Comparison of ENCODE assay signal across 8 cellular contexts in the genomic region with DNA sequence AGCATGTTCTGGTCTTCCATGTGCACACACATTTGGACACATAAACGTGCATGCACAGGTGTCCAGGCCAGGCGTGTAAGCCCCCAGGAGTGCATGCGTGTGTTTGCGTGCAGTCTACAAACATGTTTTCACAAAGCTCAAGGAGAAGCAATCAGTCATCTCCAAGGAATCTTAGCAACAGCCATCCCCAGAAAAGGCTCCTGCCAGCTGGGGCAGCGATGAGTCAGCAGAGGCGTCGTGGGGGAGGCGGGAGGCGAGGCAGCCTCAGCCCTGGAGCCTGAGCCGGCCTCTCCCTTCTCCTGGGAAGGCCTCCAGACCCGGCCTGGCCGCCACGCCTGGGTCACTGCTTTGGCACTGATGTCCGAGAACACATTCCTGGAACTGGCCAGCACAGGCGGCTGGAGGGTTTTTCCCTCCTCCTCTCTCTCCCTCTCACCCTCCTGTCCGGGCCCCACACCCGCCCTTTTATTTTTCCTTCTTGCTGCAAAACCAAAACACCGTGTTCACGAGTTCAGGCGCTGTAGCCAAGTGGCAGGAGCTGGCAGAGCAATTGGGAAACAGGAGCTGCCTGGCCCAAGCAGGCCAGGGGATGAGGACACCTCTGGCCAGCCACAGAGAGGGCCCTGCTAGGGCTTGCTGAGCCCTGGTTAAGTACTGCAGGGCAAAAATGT.
DNase-seq lines count a peak whose midpoint lies in the region; ATAC-seq, FAIRE-seq and TF ChIP-seq lines count a peak whose summit lies in the region.

No MANE protein-coding gene starts in this region.

- peak; percentile 31 for DNase-seq in activated CD4-positive, alpha-beta memory T cell treated with anti-CD3 and anti-CD28 coated beads for 36 hours
- no peak for DNase-seq in activated CD4-positive, alpha-beta memory T cell treated with anti-CD3 and anti-CD28 coated beads, Interleukin-2, amount 10 ng/mL, durations not matched to agents 7 days and 5 days
- DNase-seq in NCI-H2196 (lab: John Stamatoyannopoulos, UW; ENCODE audit: unreplicated experiment) (peak; percentile 96), hippocampal formation (lab: John Stamatoyannopoulos, UW) (peak; percentile 75 to 76), retinal pigment epithelial cell (ENCODE audit: low read depth) (peak; percentile 96), GM12891 (ENCODE audit: insufficient read length, low spot score) (no peak)

- TF ChIP-seq POLR2A in GM12891 (IDR thresholded peaks at IDR 0.05; ENCODE audit: low read depth, low read length), result no peak

- no peaks in the 10 kb centered on the region for H3K36me3 Mint-ChIP-seq in activated CD4-positive, alpha-beta memory T cell treated with anti-CD3 and anti-CD28 coated beads for 36 hours
- no peaks in the 10 kb centered on the region for H3K36me3 Mint-ChIP-seq in activated CD4-positive, alpha-beta memory T cell treated with anti-CD3 and anti-CD28 coated beads, Interleukin-2, amount 10 ng/mL, durations not matched to agents 7 days and 5 days (ENCODE audit: low read depth)
- no peaks in the 10 kb centered on the region for H3K36me3 Mint-ChIP-seq in brain

- FAIRE-seq in GM12891 (lab: Jason Lieb, UNC), result no peak

- H3K9me3 Mint-ChIP-seq in activated CD4-positive, alpha-beta memory T cell treated with anti-CD3 and anti-CD28 coated beads for 36 hours, result no peaks in the 10 kb centered on the region
- no peaks in the 10 kb centered on the region for H3K9me3 Mint-ChIP-seq in activated CD4-positive, alpha-beta memory T cell treated with anti-CD3 and anti-CD28 coated beads, Interleukin-2, amount 10 ng/mL, durations not matched to agents 7 days and 5 days
- no peaks in the 10 kb centered on the region for H3K9me3 Mint-ChIP-seq in brain

- TF ChIP-seq CTCF in brain (conservative IDR thresholded peaks at IDR 0.05) (peak in 1 of 2 experiments; percentile 13), retinal pigment epithelial cell (conservative IDR thresholded peaks at IDR 0.05; ENCODE audit: low read depth, low read length) (peak; percentile 12)

- ATAC-seq in HG02938 (IDR thresholded peaks at IDR 0.05; ENCODE audit: unreplicated experiment), result no peak

- H3K4me3 ChIP-seq in retinal pigment epithelial cell (ENCODE audit: low read length), result peak overlapping the region; percentile 6

- CTCF ChIA-PET in activated CD4-positive, alpha-beta memory T cell treated with anti-CD3 and anti-CD28 coated beads for 36 hours (lab: Charles Lee), result interaction anchor here (1.1 to 7.0 kb wide), 10 partner anchors 11 to 151 kb away, joined by 3 to 58 read pairs (median 6); no protein-coding TSS in a partner anchor
- CTCF ChIA-PET in activated CD4-positive, alpha-beta memory T cell treated with anti-CD3 and anti-CD28 coated beads, Interleukin-2, amount 10 ng/mL, durations not matched to agents 7 days and 5 days (lab: Charles Lee), result interaction anchor here (1.1 to 12.5 kb wide), 4 partner anchors 12 to 148 kb away, joined by 3 to 200 read pairs (median 12); no protein-coding TSS in a partner anchor

- no peak overlapping the region for H3K4me3 Mint-ChIP-seq in activated CD4-positive, alpha-beta memory T cell treated with anti-CD3 and anti-CD28 coated beads for 36 hours
- no peak overlapping the region for H3K4me3 Mint-ChIP-seq in activated CD4-positive, alpha-beta memory T cell treated with anti-CD3 and anti-CD28 coated beads, Interleukin-2, amount 10 ng/mL, durations not matched to agents 7 days and 5 days
- peak overlapping the region; percentile 58 to 76 (median 72) for H3K4me3 Mint-ChIP-seq in brain

- no peak overlapping the region for H3K27ac Mint-ChIP-seq in activated CD4-positive, alpha-beta memory T cell treated with anti-CD3 and anti-CD28 coated beads for 36 hours
- H3K27ac Mint-ChIP-seq in activated CD4-positive, alpha-beta memory T cell treated with anti-CD3 and anti-CD28 coated beads, Interleukin-2, amount 10 ng/mL, durations not matched to agents 7 days and 5 days, result no peak overlapping the region
- peak overlapping the region; percentile 97 to 100 (median 99) for H3K27ac Mint-ChIP-seq in brain

- POLR2A ChIA-PET in activated CD4-positive, alpha-beta memory T cell treated with anti-CD3 and anti-CD28 coated beads for 36 hours (lab: Charles Lee), result no interaction called here
- POLR2A ChIA-PET in activated CD4-positive, alpha-beta memory T cell treated with anti-CD3 and anti-CD28 coated beads, Interleukin-2, amount 10 ng/mL, durations not matched to agents 7 days and 5 days (lab: Charles Lee), result interaction anchor here (0.7 to 1.9 kb wide), 3 partner anchors 10 to 110 kb away, joined by 3 to 6 read pairs (median 4); a partner anchor contains a TSS

- intact Hi-C loops in activated CD4-positive, alpha-beta memory T cell treated with anti-CD3 and anti-CD28 coated beads for 36 hours (cut with micrococcal nuclease), result no loop called here

- H3K27me3 Mint-ChIP-seq in activated CD4-positive, alpha-beta memory T cell treated with anti-CD3 and anti-CD28 coated beads for 36 hours, result no peaks in the 10 kb centered on the region
- H3K27me3 Mint-ChIP-seq in activated CD4-positive, alpha-beta memory T cell treated with anti-CD3 and anti-CD28 coated beads, Interleukin-2, amount 10 ng/mL, durations not matched to agents 7 days and 5 days, result peaks cover 5% of the 10 kb centered on the region
- H3K27me3 Mint-ChIP-seq in brain, result peaks cover 7% of the 10 kb centered on the region

- H3K4me1 Mint-ChIP-seq in activated CD4-positive, alpha-beta memory T cell treated with anti-CD3 and anti-CD28 coated beads for 36 hours (ENCODE audit: low read depth), result peaks cover 33% of the 10 kb centered on the region
- peaks cover 53% of the 10 kb centered on the region for H3K4me1 Mint-ChIP-seq in activated CD4-positive, alpha-beta memory T cell treated with anti-CD3 and anti-CD28 coated beads, Interleukin-2, amount 10 ng/mL, durations not matched to agents 7 days and 5 days
- peaks cover 91% of the 10 kb centered on the region for H3K4me1 Mint-ChIP-seq in brain

TF ChIP-seq in GM12891, 5 proteins besides CTCF, POLR2A, EP300 and RAD21:
- no peak for TF ChIP-seq SPI1 (IDR thresholded peaks at IDR 0.05; ENCODE audit: low read depth, low read length)

Comparison
In these comparisons a context has a peak if more than half of its experiments do, and no peak if none do; other contexts are left out.
1. DNase-seq: peak in activated CD4-positive, alpha-beta memory T cell treated with anti-CD3 and anti-CD28 coated beads for 36 hours (single experiment), NCI-H2196 (single experiment), hippocampal formation (2 of 2) and retinal pigment epithelial cell (single experiment); none in activated CD4-positive, alpha-beta memory T cell treated with anti-CD3 and anti-CD28 coated beads, Interleukin-2, amount 10 ng/mL, durations not matched to agents 7 days and 5 days (single experiment) and GM12891 (single experiment).
2. H3K27ac Mint-ChIP-seq: peak in brain (5 of 5); none in activated CD4-positive, alpha-beta memory T cell treated with anti-CD3 and anti-CD28 coated beads for 36 hours (single experiment) and activated CD4-positive, alpha-beta memory T cell treated with anti-CD3 and anti-CD28 coated beads, Interleukin-2, amount 10 ng/mL, durations not matched to agents 7 days and 5 days (single experiment).
3. H3K4me3 Mint-ChIP-seq: peak in brain (5 of 5); none in activated CD4-positive, alpha-beta memory T cell treated with anti-CD3 and anti-CD28 coated beads for 36 hours (single experiment) and activated CD4-positive, alpha-beta memory T cell treated with anti-CD3 and anti-CD28 coated beads, Interleukin-2, amount 10 ng/mL, durations not matched to agents 7 days and 5 days (single experiment).